In genomic region chr2:208090420-208090819, GRCh38 we compare ENCODE assay signal across 43 cellular contexts. TPM values are rescaled to one million over a fixed set of nuclear protein-coding genes. Genes with fewer than 3 reads are reported as not detected.
"Had no signal": no experiment of that assay in that cellular context is flagged by ENCODE, and none has a peak within 500 bp of the region (broad histone marks: within the 10 kb centered on the region; RNA-seq: fewer than 3 reads in every experiment).

No MANE protein-coding gene starts in this region.

- H3K4me3 Mint-ChIP-seq: activated naive CD4-positive, alpha-beta T cell treated with anti-CD3 and anti-CD28 coated beads for 36 hours; activated naive CD4-positive, alpha-beta T cell treated with anti-CD3 and anti-CD28 coated beads, Interleukin-2, amount 10 ng/mL, durations not matched to agents 7 days and 5 days; activated naive CD4-positive, alpha-beta T cell treated with anti-CD3 and anti-CD28 coated beads, Interleukin-2, amount 50 U/mL, for 24 hours; activated naive CD8-positive, alpha-beta T cell; activated naive CD8-positive, alpha-beta T cell treated with anti-CD3 and anti-CD28 coated beads for 36 hours; activated naive CD8-positive, alpha-beta T cell treated with anti-CD3 and anti-CD28 coated beads, Interleukin-2, amount 10 ng/mL, durations not matched to agents 7 days and 5 days; activated naive CD8-positive, alpha-beta T cell treated with anti-CD3 and anti-CD28 coated beads, Interleukin-2, amount 50 U/mL, for 24 hours; activated T-cell treated with anti-CD3 and anti-CD28 coated beads, Interleukin-2, amount 50 U/mL, for 24 hours; activated T-cell treated with anti-CD3 and anti-CD28 coated beads, Interleukin-2, amount 50 U/mL, for 4 hours; activated T-cell treated with anti-CD3 and anti-CD28 coated beads, Interleukin-2, amount 50 U/mL, for 72 hours; activated T-helper 1 cell treated with anti-CD3 and anti-CD28 coated beads, Interleukin-12 subunit alpha, Interleukin-12 subunit beta, Interleukin-2, Interleukin-4 antibody, amounts not matched to agents 30 ng/mL and 10 ng/mL and 1 ng/mL, durations not matched to agents 14 hours and 24 hours and 36 hours; activated T-helper 17 cell treated with anti-CD3 and anti-CD28 coated beads, Interleukin-2, amount 50 U/mL, for 72 hours; brain; central memory CD8-positive, alpha-beta T cell had no signal

- DNase-seq: activated effector memory CD4-positive, alpha-beta T cell treated with anti-CD3 and anti-CD28 coated beads, Interleukin-2, amount 50 U/mL, for 16 hours; activated effector memory CD4-positive, alpha-beta T cell treated with Interleukin-2 at 50 U/mL for 16 hours; activated gamma-delta T cell; activated gamma-delta T cell treated with Interleukin-2 at 50 U/mL for 16 hours; activated naive CD4-positive, alpha-beta T cell; activated naive CD4-positive, alpha-beta T cell treated with anti-CD3 and anti-CD28 coated beads for 36 hours; activated naive CD4-positive, alpha-beta T cell treated with anti-CD3 and anti-CD28 coated beads, Interleukin-2, amount 10 ng/mL, durations not matched to agents 7 days and 5 days; activated naive CD4-positive, alpha-beta T cell treated with anti-CD3 and anti-CD28 coated beads, Interleukin-2, amount 50 U/mL, for 16 hours; activated naive CD4-positive, alpha-beta T cell treated with Interleukin-2 at 50 U/mL for 16 hours; activated naive CD8-positive, alpha-beta T cell treated with anti-CD3 and anti-CD28 coated beads for 36 hours; activated naive CD8-positive, alpha-beta T cell treated with anti-CD3 and anti-CD28 coated beads, Interleukin-2, amount 10 ng/mL, durations not matched to agents 7 days and 5 days; activated naive CD8-positive, alpha-beta T cell treated with anti-CD3 and anti-CD28 coated beads, Interleukin-2, amount 50 U/mL, for 24 hours; activated T-cell treated with anti-CD3 and anti-CD28 coated beads, Interleukin-2, amount 50 U/mL, for 24 hours; activated T-cell treated with anti-CD3 and anti-CD28 coated beads, Interleukin-2, amount 50 U/mL, for 4 hours; activated T-cell treated with anti-CD3 and anti-CD28 coated beads, Interleukin-2, amount 50 U/mL, for 48 hours; activated T-cell treated with anti-CD3 and anti-CD28 coated beads, Interleukin-2, amount 50 U/mL, for 72 hours; adrenal gland; amniotic stem cell; amygdala; anterior cingulate cortex; aorta; body of pancreas; brain microvascular endothelial cell; caudate nucleus; central memory CD4-positive, alpha-beta T cell; cerebellar nuclear complex had no signal

- H3K36me3 Mint-ChIP-seq: activated naive CD4-positive, alpha-beta T cell treated with anti-CD3 and anti-CD28 coated beads, Interleukin-2, amount 10 ng/mL, durations not matched to agents 7 days and 5 days; activated naive CD4-positive, alpha-beta T cell treated with anti-CD3 and anti-CD28 coated beads, Interleukin-2, amount 50 U/mL, for 24 hours; activated naive CD4-positive, alpha-beta T cell treated with anti-CD3 and anti-CD28 coated beads, Interleukin-2, amount 50 U/mL, for 72 hours; activated naive CD8-positive, alpha-beta T cell; activated naive CD8-positive, alpha-beta T cell treated with anti-CD3 and anti-CD28 coated beads for 36 hours; activated naive CD8-positive, alpha-beta T cell treated with anti-CD3 and anti-CD28 coated beads, Interleukin-2, amount 10 ng/mL, durations not matched to agents 7 days and 5 days; brain had no signal

- H3K27me3 ChIP-seq: adrenal gland, ascending aorta, body of pancreas, brain microvascular endothelial cell, breast epithelium, cardiac muscle cell had no signal

- H3K4me1 Mint-ChIP-seq: activated naive CD4-positive, alpha-beta T cell treated with anti-CD3 and anti-CD28 coated beads, Interleukin-2, amount 10 ng/mL, durations not matched to agents 7 days and 5 days; activated naive CD4-positive, alpha-beta T cell treated with anti-CD3 and anti-CD28 coated beads, Interleukin-2, amount 50 U/mL, for 24 hours; activated naive CD8-positive, alpha-beta T cell treated with anti-CD3 and anti-CD28 coated beads for 36 hours; activated naive CD8-positive, alpha-beta T cell treated with anti-CD3 and anti-CD28 coated beads, Interleukin-2, amount 10 ng/mL, durations not matched to agents 7 days and 5 days; activated naive CD8-positive, alpha-beta T cell treated with anti-CD3 and anti-CD28 coated beads, Interleukin-2, amount 50 U/mL, for 24 hours; activated T-helper 17 cell treated with anti-CD3 and anti-CD28 coated beads, Interleukin-2, amount 50 U/mL, for 72 hours; brain; central memory CD8-positive, alpha-beta T cell had no signal

- H3K4me1 ChIP-seq: adrenal gland, ascending aorta, body of pancreas, breast epithelium had no signal

- H3K4me3 ChIP-seq: adrenal gland, ascending aorta, body of pancreas, breast epithelium, cardiac muscle cell had no signal

- H3K27me3 Mint-ChIP-seq: activated naive CD4-positive, alpha-beta T cell treated with anti-CD3 and anti-CD28 coated beads, Interleukin-2, amount 50 U/mL, for 24 hours; activated naive CD8-positive, alpha-beta T cell treated with anti-CD3 and anti-CD28 coated beads for 36 hours; activated naive CD8-positive, alpha-beta T cell treated with anti-CD3 and anti-CD28 coated beads, Interleukin-2, amount 50 U/mL, for 24 hours; activated T-cell treated with anti-CD3 and anti-CD28 coated beads, Interleukin-2, amount 50 U/mL, for 24 hours; central memory CD8-positive, alpha-beta T cell had no signal

- FAIRE-seq: astrocyte, bronchial epithelial cell had no signal

- H3K9me3 ChIP-seq: adrenal gland, ascending aorta, body of pancreas, breast epithelium had no signal

- H3K9me3 Mint-ChIP-seq: activated naive CD4-positive, alpha-beta T cell treated with anti-CD3 and anti-CD28 coated beads, Interleukin-2, amount 10 ng/mL, durations not matched to agents 7 days and 5 days; activated naive CD4-positive, alpha-beta T cell treated with anti-CD3 and anti-CD28 coated beads, Interleukin-2, amount 50 U/mL, for 24 hours; activated naive CD8-positive, alpha-beta T cell treated with anti-CD3 and anti-CD28 coated beads, Interleukin-2, amount 50 U/mL, for 24 hours; activated T-helper 1 cell treated with anti-CD3 and anti-CD28 coated beads, Interleukin-12 subunit alpha, Interleukin-12 subunit beta, Interleukin-2, Interleukin-4 antibody, amounts not matched to agents 30 ng/mL and 10 ng/mL and 1 ng/mL, durations not matched to agents 14 hours and 24 hours and 36 hours; activated T-helper 17 cell treated with anti-CD3 and anti-CD28 coated beads, Interleukin-2, amount 50 U/mL, for 72 hours; activated T-helper 2 cell treated with anti-CD3 and anti-CD28 coated beads, Interferon-gamma antibody, Interleukin-2, Interleukin-4, amounts not matched to agents 10 μg/mL and 5 μg/mL and 100 μg/mL, durations not matched to agents 14 hours and 24 hours and 36 hours; central memory CD8-positive, alpha-beta T cell had no signal

- H3K27ac ChIP-seq: adrenal gland, ascending aorta, body of pancreas, brain microvascular endothelial cell, breast epithelium, cardiac muscle cell had no signal

- H3K36me3 ChIP-seq: adrenal gland, ascending aorta, brain microvascular endothelial cell, breast epithelium, cardiac muscle cell had no signal

- H3K27ac Mint-ChIP-seq: activated naive CD4-positive, alpha-beta T cell treated with anti-CD3 and anti-CD28 coated beads for 36 hours; activated naive CD4-positive, alpha-beta T cell treated with anti-CD3 and anti-CD28 coated beads, Interleukin-2, amount 10 ng/mL, durations not matched to agents 7 days and 5 days; activated naive CD4-positive, alpha-beta T cell treated with anti-CD3 and anti-CD28 coated beads, Interleukin-2, amount 50 U/mL, for 24 hours; activated naive CD4-positive, alpha-beta T cell treated with anti-CD3 and anti-CD28 coated beads, Interleukin-2, amount 50 U/mL, for 72 hours; activated naive CD8-positive, alpha-beta T cell; activated naive CD8-positive, alpha-beta T cell treated with anti-CD3 and anti-CD28 coated beads for 36 hours; activated naive CD8-positive, alpha-beta T cell treated with anti-CD3 and anti-CD28 coated beads, Interleukin-2, amount 10 ng/mL, durations not matched to agents 7 days and 5 days; activated naive CD8-positive, alpha-beta T cell treated with anti-CD3 and anti-CD28 coated beads, Interleukin-2, amount 50 U/mL, for 24 hours; activated T-cell treated with anti-CD3 and anti-CD28 coated beads, Interleukin-2, amount 50 U/mL, for 24 hours; activated T-cell treated with anti-CD3 and anti-CD28 coated beads, Interleukin-2, amount 50 U/mL, for 72 hours; activated T-helper 1 cell treated with anti-CD3 and anti-CD28 coated beads, Interleukin-12 subunit alpha, Interleukin-12 subunit beta, Interleukin-2, Interleukin-4 antibody, amounts not matched to agents 30 ng/mL and 10 ng/mL and 1 ng/mL, durations not matched to agents 14 hours and 24 hours and 36 hours; activated T-helper 17 cell treated with anti-CD3 and anti-CD28 coated beads, Interleukin-2, amount 50 U/mL, for 72 hours; activated T-helper 2 cell treated with anti-CD3 and anti-CD28 coated beads, Interferon-gamma antibody, Interleukin-2, Interleukin-4, amounts not matched to agents 10 μg/mL and 5 μg/mL and 100 μg/mL, durations not matched to agents 14 hours and 24 hours and 36 hours; brain had no signal

- ATAC-seq: activated naive CD4-positive, alpha-beta T cell treated with anti-CD3 and anti-CD28 coated beads, Interleukin-2, amount 50 U/mL, for 72 hours; activated naive CD8-positive, alpha-beta T cell treated with anti-CD3 and anti-CD28 coated beads, Interleukin-2, amount 50 U/mL, for 24 hours; activated T-cell treated with anti-CD3 and anti-CD28 coated beads, Interleukin-2, amount 50 U/mL, for 4 hours; activated T-cell treated with anti-CD3 and anti-CD28 coated beads, Interleukin-2, amount 50 U/mL, for 72 hours; activated T-helper 17 cell treated with anti-CD3 and anti-CD28 coated beads, Interleukin-2, amount 50 U/mL, for 72 hours; body of pancreas had no signal

RNA-seq across cellular contexts. Expression of gene CRYGD, which starts 33.9 kb away (rescaled TPM):
- total RNA-seq: activated naive CD4-positive, alpha-beta T cell treated with anti-CD3 and anti-CD28 coated beads for 36 hours; activated naive CD4-positive, alpha-beta T cell treated with anti-CD3 and anti-CD28 coated beads, Interleukin-2, amount 50 U/mL, for 72 hours; activated naive CD8-positive, alpha-beta T cell treated with anti-CD3 and anti-CD28 coated beads for 36 hours; activated naive CD8-positive, alpha-beta T cell treated with anti-CD3 and anti-CD28 coated beads, Interleukin-2, amount 10 ng/mL, durations not matched to agents 7 days and 5 days; activated T-cell treated with anti-CD3 and anti-CD28 coated beads, Interleukin-2, amount 50 U/mL, for 4 hours; activated T-cell treated with anti-CD3 and anti-CD28 coated beads, Interleukin-2, amount 50 U/mL, for 72 hours; activated T-helper 1 cell treated with anti-CD3 and anti-CD28 coated beads, Interleukin-12 subunit alpha, Interleukin-12 subunit beta, Interleukin-2, Interleukin-4 antibody, amounts not matched to agents 30 ng/mL and 10 ng/mL and 1 ng/mL, durations not matched to agents 14 hours and 24 hours and 36 hours; activated T-helper 17 cell treated with anti-CD3 and anti-CD28 coated beads, Interleukin-2, amount 50 U/mL, for 72 hours; activated T-helper 2 cell treated with anti-CD3 and anti-CD28 coated beads, Interferon-gamma antibody, Interleukin-2, Interleukin-4, amounts not matched to agents 10 μg/mL and 5 μg/mL and 100 μg/mL, durations not matched to agents 14 hours and 24 hours and 36 hours; adrenal gland; aorta; ascending aorta; astrocyte; body of pancreas; breast epithelium; bronchial epithelial cell; cardiac muscle cell; cardiac septum; chondrocyte had no signal
- polyA plus RNA-seq: adipose tissue, adrenal gland, aorta, cardiac muscle cell had no signal

RNA-seq across cellular contexts. Expression of gene CRYGC, which starts 39.2 kb away (rescaled TPM):
- total RNA-seq: activated naive CD4-positive, alpha-beta T cell treated with anti-CD3 and anti-CD28 coated beads for 36 hours; activated naive CD4-positive, alpha-beta T cell treated with anti-CD3 and anti-CD28 coated beads, Interleukin-2, amount 50 U/mL, for 72 hours; activated naive CD8-positive, alpha-beta T cell treated with anti-CD3 and anti-CD28 coated beads for 36 hours; activated naive CD8-positive, alpha-beta T cell treated with anti-CD3 and anti-CD28 coated beads, Interleukin-2, amount 10 ng/mL, durations not matched to agents 7 days and 5 days; activated T-cell treated with anti-CD3 and anti-CD28 coated beads, Interleukin-2, amount 50 U/mL, for 4 hours; activated T-cell treated with anti-CD3 and anti-CD28 coated beads, Interleukin-2, amount 50 U/mL, for 72 hours; activated T-helper 1 cell treated with anti-CD3 and anti-CD28 coated beads, Interleukin-12 subunit alpha, Interleukin-12 subunit beta, Interleukin-2, Interleukin-4 antibody, amounts not matched to agents 30 ng/mL and 10 ng/mL and 1 ng/mL, durations not matched to agents 14 hours and 24 hours and 36 hours; activated T-helper 17 cell treated with anti-CD3 and anti-CD28 coated beads, Interleukin-2, amount 50 U/mL, for 72 hours; activated T-helper 2 cell treated with anti-CD3 and anti-CD28 coated beads, Interferon-gamma antibody, Interleukin-2, Interleukin-4, amounts not matched to agents 10 μg/mL and 5 μg/mL and 100 μg/mL, durations not matched to agents 14 hours and 24 hours and 36 hours; adrenal gland; aorta; ascending aorta; astrocyte; body of pancreas; breast epithelium; bronchial epithelial cell; cardiac muscle cell; cardiac septum; cerebellum; chondrocyte had no signal
- polyA plus RNA-seq: adipose tissue, adrenal gland, aorta, cardiac muscle cell had no signal

RNA-seq across cellular contexts. Expression of gene CRYGB, which starts 55.5 kb away (rescaled TPM):
- total RNA-seq: activated naive CD4-positive, alpha-beta T cell treated with anti-CD3 and anti-CD28 coated beads for 36 hours; activated naive CD4-positive, alpha-beta T cell treated with anti-CD3 and anti-CD28 coated beads, Interleukin-2, amount 50 U/mL, for 72 hours; activated naive CD8-positive, alpha-beta T cell treated with anti-CD3 and anti-CD28 coated beads for 36 hours; activated naive CD8-positive, alpha-beta T cell treated with anti-CD3 and anti-CD28 coated beads, Interleukin-2, amount 10 ng/mL, durations not matched to agents 7 days and 5 days; activated T-cell treated with anti-CD3 and anti-CD28 coated beads, Interleukin-2, amount 50 U/mL, for 4 hours; activated T-cell treated with anti-CD3 and anti-CD28 coated beads, Interleukin-2, amount 50 U/mL, for 72 hours; activated T-helper 1 cell treated with anti-CD3 and anti-CD28 coated beads, Interleukin-12 subunit alpha, Interleukin-12 subunit beta, Interleukin-2, Interleukin-4 antibody, amounts not matched to agents 30 ng/mL and 10 ng/mL and 1 ng/mL, durations not matched to agents 14 hours and 24 hours and 36 hours; activated T-helper 17 cell treated with anti-CD3 and anti-CD28 coated beads, Interleukin-2, amount 50 U/mL, for 72 hours; activated T-helper 2 cell treated with anti-CD3 and anti-CD28 coated beads, Interferon-gamma antibody, Interleukin-2, Interleukin-4, amounts not matched to agents 10 μg/mL and 5 μg/mL and 100 μg/mL, durations not matched to agents 14 hours and 24 hours and 36 hours; adrenal gland; aorta; ascending aorta; astrocyte; body of pancreas; breast epithelium; bronchial epithelial cell; cardiac muscle cell; cardiac septum; cerebellum; chondrocyte had no signal
- polyA plus RNA-seq: adipose tissue, adrenal gland, aorta, cardiac muscle cell had no signal
